Comparison of ENCODE assay signal across 12 cellular contexts in genomic region chr5:149151717-149152116, GRCh38. TPM values are rescaled to one million over a fixed set of nuclear protein-coding genes. Genes with fewer than 3 reads are reported as not detected.
DNase-seq lines count a peak whose midpoint lies in the region; ATAC-seq and TF ChIP-seq lines count a peak whose summit lies in the region.
"Had no signal": no experiment of that assay in that cellular context is flagged by ENCODE, and none has a peak within 500 bp of the region (broad histone marks: within the 10 kb centered on the region; RNA-seq: fewer than 3 reads in every experiment).

No MANE protein-coding gene starts in this region.

- no peak overlapping the region for H3K27ac Mint-ChIP-seq in endothelial cell (ENCODE audit: unreplicated experiment)
- H3K27ac Mint-ChIP-seq: activated CD4-positive, alpha-beta memory T cell treated with anti-CD3 and anti-CD28 coated beads, Interleukin-2, amount 10 ng/mL, durations not matched to agents 7 days and 5 days had no signal

- H3K27me3 Mint-ChIP-seq in endothelial cell (ENCODE audit: unreplicated experiment) = no peaks in the 10 kb centered on the region

- no CpG with 5 or more reads among the region's 3 CpGs for WGBS in mesendoderm (ENCODE audit: extremely low coverage, insufficient coverage, low lambda C conversion rate)

- H2BK120ac ChIP-seq in mesendoderm (ENCODE audit: low read depth, low read length) = no peak overlapping the region

- H3K79me2 ChIP-seq in mesendoderm (ENCODE audit: control insufficient read depth, insufficient read depth, low read length) = no peaks in the 10 kb centered on the region

- H3K4me3 Mint-ChIP-seq in endothelial cell (ENCODE audit: unreplicated experiment) = no peak overlapping the region
- H3K4me3 Mint-ChIP-seq: activated CD4-positive, alpha-beta memory T cell treated with anti-CD3 and anti-CD28 coated beads, Interleukin-2, amount 10 ng/mL, durations not matched to agents 7 days and 5 days had no signal

- H3K18ac ChIP-seq in mesendoderm (ENCODE audit: low read length) = no peak overlapping the region

- H4K8ac ChIP-seq in mesendoderm (ENCODE audit: low read depth, low read length) = no peak overlapping the region

- POLR2A ChIA-PET in BJ (lab: Charles Lee) = no interaction called here
- POLR2A ChIA-PET in GM10248 (lab: Yijun Ruan, JAX) = no interaction called here

- H3K9me3 Mint-ChIP-seq in endothelial cell (ENCODE audit: unreplicated experiment) = no peaks in the 10 kb centered on the region
- H3K9me3 Mint-ChIP-seq: activated CD4-positive, alpha-beta memory T cell treated with anti-CD3 and anti-CD28 coated beads, Interleukin-2, amount 10 ng/mL, durations not matched to agents 7 days and 5 days had no signal

- H3K4me3 ChIP-seq in BJ (ENCODE audit: low read depth, low read length) (no peak overlapping the region), LNCaP clone FGC (ENCODE audit: low read depth, low read length) (no peak overlapping the region), mesendoderm (ENCODE audit: low read length) (no peak overlapping the region)

- no peaks in the 10 kb centered on the region for H3K79me1 ChIP-seq in mesendoderm (ENCODE audit: low read length)

- H4K5ac ChIP-seq in mesendoderm (ENCODE audit: low read length) = no peak overlapping the region

- no peak overlapping the region for H3K4me2 ChIP-seq in mesendoderm (ENCODE audit: low read length)

- H3K36me3 ChIP-seq in BJ (ENCODE audit: control insufficient read depth, insufficient read depth, low read length) (no peaks in the 10 kb centered on the region), mesendoderm (ENCODE audit: control insufficient read depth, insufficient read depth, low read length) (no peaks in the 10 kb centered on the region)

- no peak overlapping the region for H3K27ac ChIP-seq in mesendoderm (ENCODE audit: low read depth, low read length)

- no peak for ATAC-seq in HG02642 (IDR thresholded peaks at IDR 0.05; ENCODE audit: poor library complexity, unreplicated experiment)
- ATAC-seq in GM19467 (IDR thresholded peaks at IDR 0.05; ENCODE audit: unreplicated experiment) = no peak

- H3K36me3 Mint-ChIP-seq in endothelial cell (ENCODE audit: low read depth, unreplicated experiment) = no peaks in the 10 kb centered on the region

- H2AK5ac ChIP-seq in mesendoderm (ENCODE audit: low read length) = no peak overlapping the region

- no peak for DNase-seq in BJ (ENCODE audit: low read depth)
- no peak for DNase-seq in LNCaP clone FGC (ENCODE audit: low read depth)
- DNase-seq in endothelial cell (ENCODE audit: low spot score) = no peak
- peak; percentile 38 for DNase-seq in mesendoderm
- DNase-seq in HuH-7 (ENCODE audit: low spot score) = no peak
- no peak for DNase-seq in GM10248 (ENCODE audit: extremely low spot score)
- DNase-seq: activated CD4-positive, alpha-beta memory T cell treated with anti-CD3 and anti-CD28 coated beads, Interleukin-2, amount 10 ng/mL, durations not matched to agents 7 days and 5 days; amniotic stem cell; NCI-H2171; SIG-M5 had no signal

- peak; percentile 35 for TF ChIP-seq CTCF in BJ (IDR thresholded peaks at IDR 0.05; ENCODE audit: insufficient read depth, low read depth, low read length)
- TF ChIP-seq CTCF in LNCaP clone FGC (IDR thresholded peaks at IDR 0.05; ENCODE audit: control insufficient read depth, extremely low read depth, insufficient read depth) = peak; percentile 33
- peak; percentile 47 for TF ChIP-seq CTCF in endothelial cell (IDR thresholded peaks at IDR 0.05; ENCODE audit: unreplicated experiment)
- no peak for TF ChIP-seq CTCF in GM10248 (IDR thresholded peaks at IDR 0.05; ENCODE audit: control extremely low read depth, extremely low read depth, low read depth, missing control alignments)

- H3K4me1 Mint-ChIP-seq in endothelial cell (ENCODE audit: unreplicated experiment) = peaks cover 11% of the 10 kb centered on the region
- H3K4me1 Mint-ChIP-seq: activated CD4-positive, alpha-beta memory T cell treated with anti-CD3 and anti-CD28 coated beads, Interleukin-2, amount 10 ng/mL, durations not matched to agents 7 days and 5 days had no signal

- H2BK15ac ChIP-seq in mesendoderm (replicated peaks; ENCODE audit: low read depth) = no peak overlapping the region

- CTCF ChIA-PET in BJ (lab: Yijun Ruan, JAX) (interaction anchor here (6.6 kb wide), 1 partner anchor 10 kb away, joined by 41 read pairs; the partner anchor contains the start of gene ABLIM3), GM10248 (lab: Yijun Ruan, JAX) (interaction anchor here (1.4 kb wide), 1 partner anchor 9 kb away, joined by 6 read pairs; no protein-coding TSS in a partner anchor)

- H3K56ac ChIP-seq in mesendoderm (ENCODE audit: low read length) = no peak overlapping the region

- H3K23ac ChIP-seq in mesendoderm (ENCODE audit: low read length) = no peak overlapping the region

- no peak overlapping the region for H3K9ac ChIP-seq in mesendoderm (ENCODE audit: low read length)

- H2BK5ac ChIP-seq in mesendoderm (ENCODE audit: low read length) = no peak overlapping the region

- no peaks in the 10 kb centered on the region for H3K4me1 ChIP-seq in mesendoderm (ENCODE audit: control insufficient read depth, low read depth, low read length)

- H3K27me3 ChIP-seq in BJ (ENCODE audit: control insufficient read depth, insufficient read depth, low read length) (no peaks in the 10 kb centered on the region), mesendoderm (ENCODE audit: insufficient read depth, low read length, poor library complexity) (no peaks in the 10 kb centered on the region)

- no peak overlapping the region for H3K4ac ChIP-seq in mesendoderm (ENCODE audit: low read depth, low read length)

RNA-seq across cellular contexts. Expression of gene ABLIM3, which starts 10.4 kb away (rescaled TPM):
- polyA plus RNA-seq in BJ (2011; rRNA removed) = 14.0 and 25.7 TPM in 2 replicates
- 31.1 and 37.2 TPM in 2 replicates for polyA minus RNA-seq in BJ (2011; rRNA and poly(A)+ RNA removed)
- 3.6 TPM for total RNA-seq in endothelial cell (ENCODE audit: unreplicated experiment)
- polyA plus RNA-seq in mesendoderm (2013, experiment 1 of 2) = 0.18 TPM
- 0.18 TPM for polyA plus RNA-seq in mesendoderm (2013, experiment 2 of 2)
